Comparison of ENCODE assay signal across 9 cellular contexts in genomic region chr7:144796919-144797318, GRCh38.
"Had no signal": no experiment of that assay in that cellular context is flagged by ENCODE, and none has a peak within 500 bp of the region (broad histone marks: within the 10 kb centered on the region; RNA-seq: fewer than 3 reads in every experiment).

No MANE protein-coding gene starts in this region.

- FAIRE-seq: H54, HTR-8/SVneo, K562 had no signal

- DNase-seq: GM23248, GOT3, H9, HCEC 1CT, IMR-90, KG1 had no signal

- H3K4me3 ChIP-seq: GM23248, K562 had no signal

- H3K27ac ChIP-seq: GM23248 had no signal

- H3K9ac ChIP-seq: GM23248 had no signal

- H2AFZ ChIP-seq: GM23248 had no signal
